In the genomic region with DNA sequence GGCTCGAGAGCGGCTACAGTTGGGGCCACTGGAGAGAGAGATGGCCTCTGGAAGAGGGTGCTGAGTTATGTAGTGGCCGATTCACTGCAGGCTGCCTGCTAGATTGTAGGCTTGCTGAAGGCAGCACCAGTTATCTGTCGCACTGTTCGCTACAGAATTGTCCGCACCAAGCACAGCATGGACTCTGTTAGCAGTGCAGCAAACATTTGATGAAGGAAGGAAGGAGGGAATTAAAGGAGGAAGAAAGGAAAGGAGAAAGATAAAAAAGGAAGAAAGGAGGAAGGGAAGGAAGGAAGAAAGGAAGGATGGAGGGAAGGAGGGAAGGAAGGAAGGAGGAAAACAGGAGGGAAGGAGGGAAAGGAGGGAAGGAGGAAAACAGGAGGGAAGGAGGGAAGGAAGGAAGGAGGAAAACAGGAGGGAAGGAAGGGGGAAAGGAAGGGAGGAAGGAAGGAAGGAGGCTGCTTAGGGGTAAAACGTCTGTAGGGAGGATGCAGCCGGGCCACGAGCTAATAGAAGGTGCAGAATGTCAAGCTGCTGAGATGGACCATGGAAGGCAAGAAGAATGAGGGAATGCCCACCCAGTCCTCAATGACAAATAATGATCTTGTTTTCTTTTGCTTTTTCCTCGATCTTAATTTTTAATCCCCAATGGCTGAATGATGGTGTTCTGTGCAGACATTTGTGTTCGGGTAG, we compare ENCODE assay signal across 8 cellular contexts. TPM values are rescaled to one million over a fixed set of nuclear protein-coding genes. Genes with fewer than 3 reads are reported as not detected.
A peak's percentile ranks its signal among the peaks of the same experiment; 100 is the strongest.
DNase-seq lines count a peak whose midpoint lies in the region; ATAC-seq lines count a peak whose summit lies in the region.

No MANE protein-coding gene starts in this region.

- DNase-seq in activated CD4-positive, alpha-beta T cell treated with anti-CD3 and anti-CD28 coated beads, Interleukin-2, amount 10 ng/mL, durations not matched to agents 24 days and 14 days, result no peak
- DNase-seq in activated CD4-positive, alpha-beta T cell treated with anti-CD3 and anti-CD28 coated beads for 4 hours, result no peak
- no peak for DNase-seq in activated CD4-positive, alpha-beta memory T cell treated with anti-CD3 and anti-CD28 coated beads for 36 hours
- DNase-seq in immature natural killer cell (no peak), kidney tubule cell (ENCODE audit: low spot score) (no peak), dermis blood vessel endothelial cell (no peak)
- DNase-seq in stimulated activated naive CD8-positive, alpha-beta T cell treated with anti-CD3 and anti-CD28 coated beads, Interleukin-15, amount 100 ng/mL, for 72 hours, result no peak

- no peaks in the 10 kb centered on the region for H3K36me3 Mint-ChIP-seq in activated CD4-positive, alpha-beta T cell treated with anti-CD3 and anti-CD28 coated beads, Interleukin-2, amount 10 ng/mL, durations not matched to agents 24 days and 14 days (ENCODE audit: low read depth)
- no peaks in the 10 kb centered on the region for H3K36me3 Mint-ChIP-seq in activated CD4-positive, alpha-beta memory T cell treated with anti-CD3 and anti-CD28 coated beads for 36 hours
- no peaks in the 10 kb centered on the region for H3K36me3 Mint-ChIP-seq in immature natural killer cell

- intact Hi-C loops in activated CD4-positive, alpha-beta T cell treated with anti-CD3 and anti-CD28 coated beads, Interleukin-2, amount 10 ng/mL, durations not matched to agents 24 days and 14 days (cut with micrococcal nuclease), result no loop called here
- intact Hi-C loops in activated CD4-positive, alpha-beta memory T cell treated with anti-CD3 and anti-CD28 coated beads for 36 hours (cut with micrococcal nuclease), result no loop called here

- POLR2A ChIA-PET in activated CD4-positive, alpha-beta memory T cell treated with anti-CD3 and anti-CD28 coated beads for 36 hours (lab: Charles Lee), result no interaction called here

- peak overlapping the region; percentile 78 for H3K4me3 Mint-ChIP-seq in activated CD4-positive, alpha-beta T cell treated with anti-CD3 and anti-CD28 coated beads, Interleukin-2, amount 10 ng/mL, durations not matched to agents 24 days and 14 days
- peak overlapping the region; percentile 54 for H3K4me3 Mint-ChIP-seq in activated CD4-positive, alpha-beta memory T cell treated with anti-CD3 and anti-CD28 coated beads for 36 hours
- peak overlapping the region; percentile 79 to 90 (median 82) for H3K4me3 Mint-ChIP-seq in immature natural killer cell
- H3K4me3 Mint-ChIP-seq in stimulated activated naive CD8-positive, alpha-beta T cell treated with anti-CD3 and anti-CD28 coated beads, Interleukin-15, amount 100 ng/mL, for 72 hours, result peak overlapping the region; percentile 14 to 75

- H3K9me3 Mint-ChIP-seq in activated CD4-positive, alpha-beta T cell treated with anti-CD3 and anti-CD28 coated beads, Interleukin-2, amount 10 ng/mL, durations not matched to agents 24 days and 14 days, result no peaks in the 10 kb centered on the region
- H3K9me3 Mint-ChIP-seq in activated CD4-positive, alpha-beta memory T cell treated with anti-CD3 and anti-CD28 coated beads for 36 hours, result no peaks in the 10 kb centered on the region
- no peaks in the 10 kb centered on the region for H3K9me3 Mint-ChIP-seq in immature natural killer cell
- no peaks in the 10 kb centered on the region for H3K9me3 Mint-ChIP-seq in stimulated activated naive CD8-positive, alpha-beta T cell treated with anti-CD3 and anti-CD28 coated beads, Interleukin-15, amount 100 ng/mL, for 72 hours

- H3K4me1 Mint-ChIP-seq in activated CD4-positive, alpha-beta T cell treated with anti-CD3 and anti-CD28 coated beads, Interleukin-2, amount 10 ng/mL, durations not matched to agents 24 days and 14 days, result peaks cover 36% of the 10 kb centered on the region
- peaks cover 43% of the 10 kb centered on the region for H3K4me1 Mint-ChIP-seq in activated CD4-positive, alpha-beta memory T cell treated with anti-CD3 and anti-CD28 coated beads for 36 hours (ENCODE audit: low read depth)
- H3K4me1 Mint-ChIP-seq in immature natural killer cell, result peaks cover 53 to 61% of the 10 kb centered on the region in 2 donors
- peaks cover 58% of the 10 kb centered on the region for H3K4me1 Mint-ChIP-seq in stimulated activated naive CD8-positive, alpha-beta T cell treated with anti-CD3 and anti-CD28 coated beads, Interleukin-15, amount 100 ng/mL, for 72 hours

- CTCF ChIA-PET in activated CD4-positive, alpha-beta memory T cell treated with anti-CD3 and anti-CD28 coated beads for 36 hours (lab: Charles Lee), result interaction anchor here (1.4 kb wide), 1 partner anchor 127 kb away, joined by 5 read pairs; no protein-coding TSS in a partner anchor

- H3K27ac Mint-ChIP-seq in activated CD4-positive, alpha-beta T cell treated with anti-CD3 and anti-CD28 coated beads, Interleukin-2, amount 10 ng/mL, durations not matched to agents 24 days and 14 days, result peak overlapping the region; percentile 82
- H3K27ac Mint-ChIP-seq in activated CD4-positive, alpha-beta memory T cell treated with anti-CD3 and anti-CD28 coated beads for 36 hours, result peak overlapping the region; percentile 24
- peak overlapping the region; percentile 63 to 92 (median 87) for H3K27ac Mint-ChIP-seq in immature natural killer cell
- peak overlapping the region in 1 of 2 donors; percentile 54 for H3K27ac Mint-ChIP-seq in stimulated activated naive CD8-positive, alpha-beta T cell treated with anti-CD3 and anti-CD28 coated beads, Interleukin-15, amount 100 ng/mL, for 72 hours

- peaks cover 3% of the 10 kb centered on the region for H3K27me3 Mint-ChIP-seq in activated CD4-positive, alpha-beta T cell treated with anti-CD3 and anti-CD28 coated beads, Interleukin-2, amount 10 ng/mL, durations not matched to agents 24 days and 14 days
- H3K27me3 Mint-ChIP-seq in activated CD4-positive, alpha-beta memory T cell treated with anti-CD3 and anti-CD28 coated beads for 36 hours, result no peaks in the 10 kb centered on the region
- peaks cover 6 to 15% (median 8%) of the 10 kb centered on the region in 3 donors for H3K27me3 Mint-ChIP-seq in immature natural killer cell (ENCODE audit: low read depth in 3 of 3)
- H3K27me3 Mint-ChIP-seq in stimulated activated naive CD8-positive, alpha-beta T cell treated with anti-CD3 and anti-CD28 coated beads, Interleukin-15, amount 100 ng/mL, for 72 hours, result no peaks in the 10 kb centered on the region

- ATAC-seq in stimulated activated naive CD8-positive, alpha-beta T cell treated with anti-CD3 and anti-CD28 coated beads, Interleukin-15, amount 100 ng/mL, for 72 hours, result no peak
- ATAC-seq in GM21515 (IDR thresholded peaks at IDR 0.05; ENCODE audit: unreplicated experiment), result no peak

RNA-seq across cellular contexts. Expression of a gene that starts 27.3 kb away (rescaled TPM):
- total RNA-seq in activated CD4-positive, alpha-beta T cell treated with anti-CD3 and anti-CD28 coated beads, Interleukin-2, amount 10 ng/mL, durations not matched to agents 24 days and 14 days, result 68.7 and 71.2 TPM in 2 replicates
- total RNA-seq in activated CD4-positive, alpha-beta memory T cell treated with anti-CD3 and anti-CD28 coated beads for 36 hours, result 10 to 100 TPM; 43.8 to 47.3 TPM
- 10 to 100 TPM in 1 of 3 donors, 1 to 10 TPM in 2; 4.6 to 11.3 (median 4.7) TPM for polyA plus RNA-seq in immature natural killer cell
- 59.9 and 68.6 TPM in 2 replicates for total RNA-seq in dermis blood vessel endothelial cell

RNA-seq across cellular contexts. Expression of a gene that starts 34.6 kb away (rescaled TPM):
- 0.76 and 0.89 TPM in 2 replicates for total RNA-seq in activated CD4-positive, alpha-beta T cell treated with anti-CD3 and anti-CD28 coated beads, Interleukin-2, amount 10 ng/mL, durations not matched to agents 24 days and 14 days
- not detected for total RNA-seq in activated CD4-positive, alpha-beta memory T cell treated with anti-CD3 and anti-CD28 coated beads for 36 hours
- polyA plus RNA-seq in immature natural killer cell, result not detected
- 0.28 and 1.5 TPM in 2 replicates for total RNA-seq in dermis blood vessel endothelial cell
